8 cellular contexts compared by ENCODE assay signal in genomic region chr11:10307411-10308207, GRCh38. TPM values are rescaled to one million over a fixed set of nuclear protein-coding genes. Genes with fewer than 3 reads are reported as not detected.
A peak's percentile ranks its signal among the peaks of the same experiment; 100 is the strongest.
DNase-seq lines count a peak whose midpoint lies in the region; ATAC-seq and TF ChIP-seq lines count a peak whose summit lies in the region.

No MANE protein-coding gene starts in this region.

- peak overlapping the region; percentile 100 for H3K4me3 ChIP-seq in AG04449 (ENCODE audit: low read depth, low read length)
- H3K4me3 ChIP-seq in lower leg skin (ENCODE audit: low read depth, poor library complexity, severe bottlenecking): peak overlapping the region; percentile 76

- 2 to 5% methylated on average over 49 to 55 of the region's 61 CpGs for WGBS in lower leg skin, 2 donors

- TF ChIP-seq CTCF in AG04449 (IDR thresholded peaks at IDR 0.05; ENCODE audit: insufficient read depth, low read length, missing control alignments) (peak; percentile 83), lower leg skin (IDR thresholded peaks at IDR 0.05) (peak in 1 of 3 donors; percentile 94)

- POLR2A ChIA-PET in AG04449 (lab: Yijun Ruan, JAX): interaction anchor here (0.8 to 4.2 kb wide), 11 partner anchors 10 to 847 kb away, joined by 3 to 26 read pairs (median 5); partner anchors contain the start of gene ZNF143

- CTCF ChIA-PET in AG04449 (lab: Yijun Ruan, JAX): interaction anchor here (0.8 to 5.2 kb wide), 10 partner anchors 9 to 330 kb away, joined by 3 to 38 read pairs (median 4); no protein-coding TSS in a partner anchor

- ATAC-seq in GM18508 (IDR thresholded peaks at IDR 0.05; ENCODE audit: insufficient read depth, unreplicated experiment) (peak; percentile 58), HG03045 (IDR thresholded peaks at IDR 0.05; ENCODE audit: unreplicated experiment) (peak; percentile 62)

- intact Hi-C loops in lower leg skin (cut with DNase I; ENCODE audit: low total_unique reads): loop anchor here (10.0 kb wide), 1 partner anchor 103 kb away; no protein-coding TSS in a partner anchor

- TF ChIP-seq POLR2A in lower leg skin (IDR thresholded peaks at IDR 0.05): no peak

- DNase-seq in AG04449 (ENCODE audit: low read depth, low spot score) (no peak), NCI-H446 treated with DMSO at 0.1 percent for 48 hours (lab: John Stamatoyannopoulos, UW) (peak; percentile 66), dermis microvascular lymphatic vessel endothelial cell (ENCODE audit: low read depth in 2 of 2) (peak; percentile 76 to 94), lower leg skin (ENCODE audit: low spot score in 2 of 2) (peak; percentile 80 to 97)
- peak; percentile 81 for DNase-seq in activated CD4-positive, alpha-beta T cell treated with anti-CD3 and anti-CD28 coated beads, Interleukin-2, amount 50 U/mL, for 1 hour
- peak; percentile 83 to 86 for DNase-seq in stimulated activated CD4-positive, alpha-beta T cell treated with anti-CD3 and anti-CD28 coated beads, Interleukin-4, amount 100 ng/mL, for 4 hours

RNA-seq across cellular contexts. Expression of gene ADM, which starts 2.7 kb away (rescaled TPM):
- total RNA-seq in dermis microvascular lymphatic vessel endothelial cell (137 and 314 TPM in 2 replicates), lower leg skin (100 to 1,000 TPM; 117 to 406 (median 299) TPM)

RNA-seq across cellular contexts. Expression of gene SBF2, which starts 13.6 kb away (rescaled TPM):
- total RNA-seq in dermis microvascular lymphatic vessel endothelial cell: 31.7 and 49.2 TPM in 2 replicates
- 10 to 100 TPM; 29.7 to 60.4 (median 36.0) TPM for total RNA-seq in lower leg skin
